In genomic region chr6:73653571-73654424, GRCh38 we compare ENCODE assay signal across 8 cellular contexts. TPM values are rescaled to one million over a fixed set of nuclear protein-coding genes. Genes with fewer than 3 reads are reported as not detected.
DNase-seq lines count a peak whose midpoint lies in the region; ATAC-seq and TF ChIP-seq lines count a peak whose summit lies in the region.

SLC17A5 (minus strand) TSS chr6:73653992; CDS start chr6:73653886, 106 bp downstream.

- H3K27me3 Mint-ChIP-seq in T-helper 1 cell treated with Interleukin-12 subunit alpha and Interleukin-12 subunit beta and Interleukin-4 antibody, amounts not matched to agents 30 μg/mL and 1 μg/mL, for 36 hours (ENCODE audit: low read depth) = no peaks in the 10 kb centered on the region

- no peaks in the 10 kb centered on the region for H3K9me3 Mint-ChIP-seq in T-helper 1 cell treated with Interleukin-12 subunit alpha and Interleukin-12 subunit beta and Interleukin-4 antibody, amounts not matched to agents 30 μg/mL and 1 μg/mL, for 36 hours

- peak; percentile 68 for TF ChIP-seq POLR2A in prostate gland (IDR thresholded peaks at IDR 0.05)

- peaks cover 7% of the 10 kb centered on the region for H3K36me3 Mint-ChIP-seq in T-helper 1 cell treated with Interleukin-12 subunit alpha and Interleukin-12 subunit beta and Interleukin-4 antibody, amounts not matched to agents 30 μg/mL and 1 μg/mL, for 36 hours (ENCODE audit: low read depth)

- H3K4me1 ChIP-seq in prostate gland (replicated peaks) = no peaks in the 10 kb centered on the region

- ATAC-seq in GM18498 (IDR thresholded peaks at IDR 0.05; ENCODE audit: unreplicated experiment) (peak; percentile 89), HG02885 (IDR thresholded peaks at IDR 0.05; ENCODE audit: poor library complexity, unreplicated experiment) (peak; percentile 87), left ventricle myocardium superior (peak; percentile 99)

- no peaks in the 10 kb centered on the region for H3K36me3 ChIP-seq in prostate gland

- H3K4me1 Mint-ChIP-seq in T-helper 1 cell treated with Interleukin-12 subunit alpha and Interleukin-12 subunit beta and Interleukin-4 antibody, amounts not matched to agents 30 μg/mL and 1 μg/mL, for 36 hours (ENCODE audit: low read depth) = peaks cover 22% of the 10 kb centered on the region

- H3K27ac Mint-ChIP-seq in T-helper 1 cell treated with Interleukin-12 subunit alpha and Interleukin-12 subunit beta and Interleukin-4 antibody, amounts not matched to agents 30 μg/mL and 1 μg/mL, for 36 hours = peak within 1 kb of the TSS; percentile 95

- peak within 1 kb of the TSS; percentile 98 to 100 for H3K4me3 ChIP-seq in prostate gland

- no peaks in the 10 kb centered on the region for H3K27me3 ChIP-seq in prostate gland (replicated peaks; ENCODE audit: insufficient read depth)

- peak in 1 of 4 experiments; percentile 11 for TF ChIP-seq CTCF in prostate gland (IDR thresholded peaks at IDR 0.05)

- DNase-seq in NCI-H1694 (lab: John Stamatoyannopoulos, UW) = peak; percentile 62
- peak; percentile 97 for DNase-seq in left ventricle myocardium superior
- DNase-seq in prostate gland (ENCODE audit: low spot score) = peak; percentile 92
- peak; percentile 96 for DNase-seq in ureter (ENCODE audit: low spot score)

- intact Hi-C loops in left ventricle myocardium superior (cut with micrococcal nuclease) (no loop called here), prostate gland (cut with DNase I) (loop anchor here (2.0 kb wide), 1 partner anchor 133 kb away; the partner anchor contains the start of gene EEF1A1)

- H3K9me3 ChIP-seq in prostate gland = no peaks in the 10 kb centered on the region

- under 1% methylated on average over 69 of the region's 90 CpGs for WGBS in prostate gland

- H3K27ac ChIP-seq in angular gyrus (ENCODE audit: low read depth, low read length) (peak within 1 kb of the TSS; percentile 88), prostate gland (peak within 1 kb of the TSS; percentile 98)

- H3K4me3 Mint-ChIP-seq in T-helper 1 cell treated with Interleukin-12 subunit alpha and Interleukin-12 subunit beta and Interleukin-4 antibody, amounts not matched to agents 30 μg/mL and 1 μg/mL, for 36 hours = peak within 1 kb of the TSS; percentile 97

RNA-seq across cellular contexts. Expression of gene SLC17A5, which starts in this region (rescaled TPM):
- total RNA-seq in left ventricle myocardium superior (4.9 TPM), prostate gland (10 to 100 TPM; 17.9 to 32.3 TPM), ureter (20.7 TPM)

Comparison
In these comparisons a context has a peak if more than half of its experiments do, and no peak if none do; other contexts are left out.
1. Peak in every context shown above with its lines: DNase-seq, ATAC-seq, H3K4me3 ChIP-seq and H3K27ac ChIP-seq.